ENCODE assay signal across 8 cellular contexts in genomic region chr12:96985515-96986362, GRCh38.
A peak's percentile ranks its signal among the peaks of the same experiment; 100 is the strongest.
DNase-seq lines count a peak whose midpoint lies in the region; ATAC-seq and TF ChIP-seq lines count a peak whose summit lies in the region.

No MANE protein-coding gene starts in this region.

- H3K9me3 ChIP-seq in Peyer's patch (no peaks in the 10 kb centered on the region), iPS-20b (ENCODE audit: insufficient read depth, low read depth, low read length) (no peaks in the 10 kb centered on the region)

- no peaks in the 10 kb centered on the region for H3K36me3 ChIP-seq in Peyer's patch
- no peaks in the 10 kb centered on the region for H3K36me3 ChIP-seq in iPS-20b (ENCODE audit: insufficient read depth, low read depth, low read length)

- peaks cover 0 to 9% (median 3%) of the 10 kb centered on the region in 4 donors for H3K4me1 ChIP-seq in Peyer's patch
- H3K4me1 ChIP-seq in iPS-20b (ENCODE audit: insufficient read depth, low read length), result peaks cover 31% of the 10 kb centered on the region; the same call in 1 of the 2 replicates

- no peak for DNase-seq in AG09309 (ENCODE audit: low read depth)
- peak in 1 of 3 donors; percentile 57 for DNase-seq in Peyer's patch
- peak; percentile 76 for DNase-seq in activated naive CD8-positive, alpha-beta T cell treated with anti-CD3 and anti-CD28 coated beads, Interleukin-2, amount 10 ng/mL, durations not matched to agents 7 days and 5 days
- peak; percentile 20 to 35 for DNase-seq in stimulated activated CD4-positive, alpha-beta T cell treated with anti-CD3 and anti-CD28 coated beads, Interleukin-15, amount 100 ng/mL, for 1 hour (ENCODE audit: low read depth in 1 of 2, low spot score in 1 of 2)
- DNase-seq in SK-N-DZ (ENCODE audit: low spot score), result no peak

- H3K4me3 Mint-ChIP-seq in activated naive CD8-positive, alpha-beta T cell treated with anti-CD3 and anti-CD28 coated beads, Interleukin-2, amount 10 ng/mL, durations not matched to agents 7 days and 5 days, result peak overlapping the region; percentile 70

- H3K4me1 Mint-ChIP-seq in activated naive CD8-positive, alpha-beta T cell treated with anti-CD3 and anti-CD28 coated beads, Interleukin-2, amount 10 ng/mL, durations not matched to agents 7 days and 5 days, result peaks cover 3% of the 10 kb centered on the region

- H3K27me3 ChIP-seq in Peyer's patch (no peaks in the 10 kb centered on the region), iPS-20b (ENCODE audit: insufficient read depth, low read length) (peaks cover 12% of the 10 kb centered on the region)

- no peaks in the 10 kb centered on the region for H3K9me3 Mint-ChIP-seq in activated naive CD8-positive, alpha-beta T cell treated with anti-CD3 and anti-CD28 coated beads, Interleukin-2, amount 10 ng/mL, durations not matched to agents 7 days and 5 days

- peaks cover 46% of the 10 kb centered on the region for H3K27me3 Mint-ChIP-seq in activated naive CD8-positive, alpha-beta T cell treated with anti-CD3 and anti-CD28 coated beads, Interleukin-2, amount 10 ng/mL, durations not matched to agents 7 days and 5 days

- no peak overlapping the region for H3K27ac Mint-ChIP-seq in activated naive CD8-positive, alpha-beta T cell treated with anti-CD3 and anti-CD28 coated beads, Interleukin-2, amount 10 ng/mL, durations not matched to agents 7 days and 5 days

- TF ChIP-seq POLR2A in Peyer's patch (IDR thresholded peaks at IDR 0.05), result no peak

- TF ChIP-seq CTCF in AG09309 (IDR thresholded peaks at IDR 0.05; ENCODE audit: control insufficient read depth, insufficient read depth, low read depth, low read length, missing control alignments) (peak; percentile 44), Peyer's patch (IDR thresholded peaks at IDR 0.05) (peak; percentile 43 to 81 (median 63))

- H3K4me3 ChIP-seq in AG09309 (ENCODE audit: control insufficient read depth, low read depth, low read length) (peak overlapping the region; percentile 53), Peyer's patch (peak overlapping the region; percentile 21 to 60 (median 41)), iPS-20b (ENCODE audit: low read length) (peak overlapping the region; percentile 64)

- H3K27ac ChIP-seq in Peyer's patch (no peak overlapping the region), iPS-20b (ENCODE audit: low read length) (no peak overlapping the region)

- POLR2A ChIA-PET in activated naive CD8-positive, alpha-beta T cell treated with anti-CD3 and anti-CD28 coated beads, Interleukin-2, amount 10 ng/mL, durations not matched to agents 7 days and 5 days (lab: Charles Lee), result no interaction called here

- H3K9ac ChIP-seq in iPS-20b (ENCODE audit: low read depth, low read length), result peak overlapping the region; percentile 69; the same call in 1 of the 2 replicates

- H3K36me3 Mint-ChIP-seq in activated naive CD8-positive, alpha-beta T cell treated with anti-CD3 and anti-CD28 coated beads, Interleukin-2, amount 10 ng/mL, durations not matched to agents 7 days and 5 days, result no peaks in the 10 kb centered on the region

- ATAC-seq in GM18907 (IDR thresholded peaks at IDR 0.05; ENCODE audit: unreplicated experiment) (peak; percentile 84), HG03103 (IDR thresholded peaks at IDR 0.05; ENCODE audit: low read depth, unreplicated experiment) (peak; percentile 87)
- ATAC-seq in activated naive CD8-positive, alpha-beta T cell treated with anti-CD3 and anti-CD28 coated beads, Interleukin-2, amount 10 ng/mL, durations not matched to agents 7 days and 5 days (ENCODE audit: low read depth), result peak; percentile 86

Comparison
In these comparisons a context has a peak if more than half of its experiments do, and no peak if none do; other contexts are left out.
1. DNase-seq: peak in activated naive CD8-positive, alpha-beta T cell treated with anti-CD3 and anti-CD28 coated beads, Interleukin-2, amount 10 ng/mL, durations not matched to agents 7 days and 5 days (single experiment) and stimulated activated CD4-positive, alpha-beta T cell treated with anti-CD3 and anti-CD28 coated beads, Interleukin-15, amount 100 ng/mL, for 1 hour (2 of 2); none in AG09309 (single experiment) and SK-N-DZ (single experiment).
2. Peak in every context shown above with its lines, with median percentiles within 50 percentile points of each other: H3K4me3 ChIP-seq and ATAC-seq.